In genomic region chr12:40183745-40184144, GRCh38 we compare ENCODE assay signal across 33 cellular contexts. TPM values are rescaled to one million over a fixed set of nuclear protein-coding genes. Genes with fewer than 3 reads are reported as not detected.
"Had no signal": no experiment of that assay in that cellular context is flagged by ENCODE, and none has a peak within 500 bp of the region (broad histone marks: within the 10 kb centered on the region; RNA-seq: fewer than 3 reads in every experiment).

No MANE protein-coding gene starts in this region.

- H3K27me3 ChIP-seq: ascending aorta, cardiac muscle cell had no signal

- H3K36me3 ChIP-seq: ascending aorta, cardiac muscle cell had no signal

- H3K4me1 ChIP-seq: ascending aorta had no signal

- H3K4me3 ChIP-seq: ascending aorta, cardiac muscle cell had no signal

- FAIRE-seq: bronchial epithelial cell, TTC549 had no signal

- ATAC-seq: activated CD8-positive, alpha-beta T cell treated with anti-CD3 and anti-CD28 coated beads for 36 hours; activated naive CD8-positive, alpha-beta T cell treated with anti-CD3 and anti-CD28 coated beads, Interleukin-2, amount 50 U/mL, for 24 hours; activated T-cell treated with anti-CD3 and anti-CD28 coated beads, Interleukin-2, amount 50 U/mL, for 4 hours; activated T-cell treated with anti-CD3 and anti-CD28 coated beads, Interleukin-2, amount 50 U/mL, for 72 hours; activated T-helper 17 cell treated with anti-CD3 and anti-CD28 coated beads, Interleukin-2, amount 50 U/mL, for 72 hours had no signal

- H3K27ac ChIP-seq: ascending aorta, cardiac muscle cell, VCaP had no signal

- DNase-seq: activated B cell treated with CpG ODN at 0.5 μM for 24 hours; activated CD4-positive, alpha-beta memory T cell treated with anti-CD3 and anti-CD28 coated beads for 36 hours; activated CD4-positive, alpha-beta T cell treated with anti-CD3 and anti-CD28 coated beads for 4 hours; activated CD4-positive, alpha-beta T cell treated with anti-CD3 and anti-CD28 coated beads, Interleukin-2, amount 10 ng/mL, durations not matched to agents 24 days and 14 days; activated CD4-positive, alpha-beta T cell treated with anti-CD3 and anti-CD28 coated beads, Interleukin-2, amount 50 U/mL, for 1 hour; activated CD4-positive, alpha-beta T cell treated with anti-CD3 and anti-CD28 coated beads, Interleukin-2, amount 50 U/mL, for 4 hours; activated CD4-positive, CD25-positive, alpha-beta regulatory T cell treated with anti-CD3 and anti-CD28 coated beads, Interleukin-2, amount 50 U/mL, for 72 hours; activated CD8-positive, alpha-beta memory T cell treated with anti-CD3 and anti-CD28 coated beads, Interleukin-2, amount 50 U/mL, for 4 hours; activated CD8-positive, alpha-beta T cell treated with anti-CD3 and anti-CD28 coated beads for 36 hours; activated effector memory CD4-positive, alpha-beta T cell treated with anti-CD3 and anti-CD28 coated beads, Interleukin-2, amount 50 U/mL, for 16 hours; activated gamma-delta T cell treated with Interleukin-2 at 50 U/mL for 16 hours; activated naive CD4-positive, alpha-beta T cell; activated naive CD4-positive, alpha-beta T cell treated with anti-CD3 and anti-CD28 coated beads, Interleukin-2, amount 10 ng/mL, durations not matched to agents 7 days and 5 days; activated naive CD8-positive, alpha-beta T cell treated with anti-CD3 and anti-CD28 coated beads, Interleukin-2, amount 10 ng/mL, durations not matched to agents 7 days and 5 days; activated naive CD8-positive, alpha-beta T cell treated with anti-CD3 and anti-CD28 coated beads, Interleukin-2, amount 50 U/mL, for 24 hours; activated T-cell treated with anti-CD3 and anti-CD28 coated beads for 4 hours; activated T-cell treated with anti-CD3 and anti-CD28 coated beads, Interleukin-2, amount 50 U/mL, for 1 hour; activated T-cell treated with anti-CD3 and anti-CD28 coated beads, Interleukin-2, amount 50 U/mL, for 4 hours; activated T-cell treated with anti-CD3 and anti-CD28 coated beads, Interleukin-2, amount 50 U/mL, for 72 hours; amygdala; anterior cingulate cortex; caudate nucleus; cerebellar nuclear complex; T-helper 1 cell; T-helper 2 cell; T-helper 9 cell had no signal

RNA-seq across cellular contexts. Expression of gene LRRK2, which starts 41.1 kb away (rescaled TPM):
- total RNA-seq: activated CD4-positive, alpha-beta T cell treated with anti-CD3 and anti-CD28 coated beads, Interleukin-2, amount 10 ng/mL, durations not matched to agents 24 days and 14 days; activated T-cell treated with anti-CD3 and anti-CD28 coated beads, Interleukin-2, amount 50 U/mL, for 72 hours; activated T-helper 1 cell treated with anti-CD3 and anti-CD28 coated beads, Interleukin-12 subunit alpha, Interleukin-12 subunit beta, Interleukin-2, Interleukin-4 antibody, amounts not matched to agents 30 ng/mL and 10 ng/mL and 1 ng/mL, durations not matched to agents 14 hours and 24 hours and 36 hours had no signal
